Comparison of ENCODE assay signal across 8 cellular contexts in genomic region chr1:145858937-145859490, GRCh38. TPM values are rescaled to one million over a fixed set of nuclear protein-coding genes. Genes with fewer than 3 reads are reported as not detected.
DNase-seq lines count a peak whose midpoint lies in the region; ATAC-seq and TF ChIP-seq lines count a peak whose summit lies in the region.

Gene PIAS3 (minus strand): TSS chr1:145859081. CDS start chr1:145858990, 91 bp downstream.

- peaks cover 23% of the 10 kb centered on the region for H3K9me3 Mint-ChIP-seq in GM23338
- H3K9me3 Mint-ChIP-seq in activated T-helper 2 cell treated with anti-CD3 and anti-CD28 coated beads, Interferon-gamma antibody, Interleukin-2, Interleukin-4, amounts not matched to agents 10 μg/mL and 5 μg/mL and 100 μg/mL, durations not matched to agents 14 hours and 24 hours and 36 hours = no peaks in the 10 kb centered on the region
- no peaks in the 10 kb centered on the region for H3K9me3 Mint-ChIP-seq in natural killer cell treated with Interleukin-12 subunit alpha and Interleukin-12 subunit beta and Interleukin-15 and Interleukin-18, amount 100 ng/mL, for 72 hours

- peaks cover 20% of the 10 kb centered on the region for H3K27me3 Mint-ChIP-seq in GM23338 (ENCODE audit: insufficient read depth, low read depth, poor library complexity)
- H3K27me3 Mint-ChIP-seq in activated T-helper 2 cell treated with anti-CD3 and anti-CD28 coated beads, Interferon-gamma antibody, Interleukin-2, Interleukin-4, amounts not matched to agents 10 μg/mL and 5 μg/mL and 100 μg/mL, durations not matched to agents 14 hours and 24 hours and 36 hours (ENCODE audit: low read depth) = peaks cover 14% of the 10 kb centered on the region
- peaks cover 0 to 3% of the 10 kb centered on the region in 2 donors for H3K27me3 Mint-ChIP-seq in natural killer cell treated with Interleukin-12 subunit alpha and Interleukin-12 subunit beta and Interleukin-15 and Interleukin-18, amount 100 ng/mL, for 72 hours

- peaks cover 5% of the 10 kb centered on the region; the same call in 1 of the 2 replicates for H3K9me2 ChIP-seq in GM23338 (ENCODE audit: insufficient read depth)

- peak; percentile 87 for ATAC-seq in GM23338
- peak; percentile 97 for ATAC-seq in natural killer cell treated with Interleukin-12 subunit alpha and Interleukin-12 subunit beta and Interleukin-15 and Interleukin-18, amount 100 ng/mL, for 72 hours

- peaks cover 40% of the 10 kb centered on the region for H3K36me3 Mint-ChIP-seq in GM23338 (ENCODE audit: low read depth)
- H3K36me3 Mint-ChIP-seq in activated T-helper 2 cell treated with anti-CD3 and anti-CD28 coated beads, Interferon-gamma antibody, Interleukin-2, Interleukin-4, amounts not matched to agents 10 μg/mL and 5 μg/mL and 100 μg/mL, durations not matched to agents 14 hours and 24 hours and 36 hours (ENCODE audit: low read depth) = peaks cover 13% of the 10 kb centered on the region
- peaks cover 10% of the 10 kb centered on the region for H3K36me3 Mint-ChIP-seq in natural killer cell treated with Interleukin-12 subunit alpha and Interleukin-12 subunit beta and Interleukin-15 and Interleukin-18, amount 100 ng/mL, for 72 hours

- peaks cover 8% of the 10 kb centered on the region for H3K79me2 ChIP-seq in GM23338 (replicated peaks; ENCODE audit: insufficient read depth)

- H2AFZ ChIP-seq in GM23338 = peak within 1 kb of the TSS; percentile 98

- peak within 1 kb of the TSS; percentile 94 for H3K27ac ChIP-seq in GM23338 (ENCODE audit: low read depth)

- H3K27ac Mint-ChIP-seq in GM23338 = peak within 1 kb of the TSS; percentile 85
- H3K27ac Mint-ChIP-seq in activated T-helper 2 cell treated with anti-CD3 and anti-CD28 coated beads, Interferon-gamma antibody, Interleukin-2, Interleukin-4, amounts not matched to agents 10 μg/mL and 5 μg/mL and 100 μg/mL, durations not matched to agents 14 hours and 24 hours and 36 hours = peak within 1 kb of the TSS; percentile 89
- peak within 1 kb of the TSS; percentile 63 to 84 for H3K27ac Mint-ChIP-seq in natural killer cell treated with Interleukin-12 subunit alpha and Interleukin-12 subunit beta and Interleukin-15 and Interleukin-18, amount 100 ng/mL, for 72 hours

- H3K4me1 ChIP-seq in GM23338 (ENCODE audit: insufficient read depth) = peaks cover 7% of the 10 kb centered on the region

- H3F3A ChIP-seq in GM23338 (replicated peaks; ENCODE audit: low read depth) = peaks cover 5% of the 10 kb centered on the region; the same call in 1 of the 2 replicates

- H3K4me3 Mint-ChIP-seq in GM23338 = peak within 1 kb of the TSS; percentile 97
- H3K4me3 Mint-ChIP-seq in activated T-helper 2 cell treated with anti-CD3 and anti-CD28 coated beads, Interferon-gamma antibody, Interleukin-2, Interleukin-4, amounts not matched to agents 10 μg/mL and 5 μg/mL and 100 μg/mL, durations not matched to agents 14 hours and 24 hours and 36 hours (ENCODE audit: low read depth) = peak within 1 kb of the TSS; percentile 93
- peak within 1 kb of the TSS; percentile 95 for H3K4me3 Mint-ChIP-seq in natural killer cell treated with Interleukin-12 subunit alpha and Interleukin-12 subunit beta and Interleukin-15 and Interleukin-18, amount 100 ng/mL, for 72 hours

- H3K27me3 ChIP-seq in GM23338 (ENCODE audit: insufficient read depth) = no peaks in the 10 kb centered on the region

- TF ChIP-seq CTCF in GM23338 (conservative IDR thresholded peaks at IDR 0.05; ENCODE audit: low read depth in 2 of 2) (no peak), fibroblast of mammary gland (conservative IDR thresholded peaks at IDR 0.05; ENCODE audit: control insufficient read depth, insufficient read depth, low read depth, low read length) (no peak)

- H3K4me2 ChIP-seq in GM23338 = peak within 1 kb of the TSS; percentile 94

- H3K36me3 ChIP-seq in GM23338 (ENCODE audit: insufficient read depth) = peaks cover 9% of the 10 kb centered on the region

- intact Hi-C loops in activated T-helper 2 cell treated with anti-CD3 and anti-CD28 coated beads, Interferon-gamma antibody, Interleukin-2, Interleukin-4, amounts not matched to agents 10 μg/mL and 5 μg/mL and 100 μg/mL, durations not matched to agents 14 hours and 24 hours and 36 hours (cut with micrococcal nuclease) = loop anchor here (1.0 to 2.0 kb wide), 2 partner anchors 35 to 60 kb away; partner anchors contain the start of genes PEX11B, POLR3C and RNF115

- H3K4me3 ChIP-seq in GM23338 (peak within 1 kb of the TSS; percentile 100), fibroblast of mammary gland (ENCODE audit: control insufficient read depth, low read depth, low read length) (peak within 1 kb of the TSS; percentile 80)

- H3K4me1 Mint-ChIP-seq in GM23338 = peaks cover 12% of the 10 kb centered on the region
- H3K4me1 Mint-ChIP-seq in activated T-helper 2 cell treated with anti-CD3 and anti-CD28 coated beads, Interferon-gamma antibody, Interleukin-2, Interleukin-4, amounts not matched to agents 10 μg/mL and 5 μg/mL and 100 μg/mL, durations not matched to agents 14 hours and 24 hours and 36 hours (ENCODE audit: low read depth) = peaks cover 11% of the 10 kb centered on the region
- H3K4me1 Mint-ChIP-seq in natural killer cell treated with Interleukin-12 subunit alpha and Interleukin-12 subunit beta and Interleukin-15 and Interleukin-18, amount 100 ng/mL, for 72 hours (ENCODE audit: low read depth in 2 of 2) = peaks cover 11 to 14% of the 10 kb centered on the region in 2 donors

- peaks cover 6% of the 10 kb centered on the region; the same call in 1 of the 2 replicates for H4K20me1 ChIP-seq in GM23338 (replicated peaks; ENCODE audit: insufficient read depth)

- DNase-seq in Daoy (ENCODE audit: low read depth) (peak; percentile 97), GM23338 (ENCODE audit: low spot score) (peak; percentile 98), LHCN-M2 (ENCODE audit: low read depth) (peak; percentile 92), RPMI8226 (peak; percentile 96), fibroblast of mammary gland (ENCODE audit: low read depth) (peak; percentile 87)
- peak; percentile 85 for DNase-seq in activated T-helper 2 cell treated with anti-CD3 and anti-CD28 coated beads, Interferon-gamma antibody, Interleukin-2, Interleukin-4, amounts not matched to agents 10 μg/mL and 5 μg/mL and 100 μg/mL, durations not matched to agents 14 hours and 24 hours and 36 hours (ENCODE audit: low spot score)
- peak; percentile 98 for DNase-seq in natural killer cell treated with Interleukin-12 subunit alpha and Interleukin-12 subunit beta and Interleukin-15 and Interleukin-18, amount 100 ng/mL, for 72 hours (ENCODE audit: low spot score)
- DNase-seq in stimulated activated naive CD4-positive, alpha-beta T cell treated with Interleukin-2 at 50 U/mL for 16 hours (lab: John Stamatoyannopoulos, UW) = peak; percentile 82

TF ChIP-seq in GM23338, 12 proteins besides CTCF, POLR2A, EP300 and RAD21 (continues in another document):
- no peak for TF ChIP-seq EZH2 (IDR thresholded peaks at IDR 0.05; ENCODE audit: low read depth, unreplicated experiment)
- no peak for TF ChIP-seq ZNF331 (CRISPR knock-in tag; IDR thresholded peaks at IDR 0.05; ENCODE audit: low read depth)
- TF ChIP-seq ZNF114 (CRISPR knock-in tag; IDR thresholded peaks at IDR 0.05) = no peak

RNA-seq across cellular contexts. Expression of gene PIAS3, which starts in this region (rescaled TPM):
- total RNA-seq in Daoy (2014; rRNA removed; shearing (Covaris generic)) = 3.9 and 10.2 TPM in 2 replicates
- 33.2 and 35.7 TPM in 2 replicates for total RNA-seq in GM23338 (2014; rRNA removed; shearing (Covaris generic))
- 40.8 and 45.4 TPM in 2 replicates for polyA plus RNA-seq in GM23338 (2016; fragmentation: Nextera tagmentation; extraction: Ambion mirVana)
- total RNA-seq in LHCN-M2 (2014; rRNA removed) = 44.1 and 49.4 TPM in 2 replicates
- polyA plus RNA-seq in LHCN-M2 (2012) = 58.1 TPM
- total RNA-seq in activated T-helper 2 cell treated with anti-CD3 and anti-CD28 coated beads, Interferon-gamma antibody, Interleukin-2, Interleukin-4, amounts not matched to agents 10 μg/mL and 5 μg/mL and 100 μg/mL, durations not matched to agents 14 hours and 24 hours and 36 hours = 21.1 and 21.3 TPM in 2 replicates
- total RNA-seq in natural killer cell treated with Interleukin-12 subunit alpha and Interleukin-12 subunit beta and Interleukin-15 and Interleukin-18, amount 100 ng/mL, for 72 hours = 10 to 100 TPM; 24.3 to 31.1 TPM

Comparison
In these comparisons a context has a peak if more than half of its experiments do, and no peak if none do; other contexts are left out.
1. Peak in every context shown above with its lines: DNase-seq, ATAC-seq, H3K4me3 ChIP-seq and H3K27ac ChIP-seq.